8 cellular contexts compared by ENCODE assay signal in genomic region chr16:57479422-57480126, GRCh38. TPM values are rescaled to one million over a fixed set of nuclear protein-coding genes. Genes with fewer than 3 reads are reported as not detected.
DNase-seq lines count a peak whose midpoint lies in the region; ATAC-seq lines count a peak whose summit lies in the region.

No MANE protein-coding gene starts in this region.

- peaks cover 6% of the 10 kb centered on the region for H3K36me3 Mint-ChIP-seq in stimulated activated effector memory CD8-positive, alpha-beta T cell treated with anti-CD3 and anti-CD28 coated beads, Interleukin-12 subunit alpha, Interleukin-12 subunit beta, amount 100 ng/mL, for 72 hours

- peaks cover 14 to 18% (median 14%) of the 10 kb centered on the region in 3 donors for H3K4me1 ChIP-seq in skeletal muscle tissue (ENCODE audit: control insufficient read depth in 3 of 3, insufficient read depth in 3 of 3, low read length in 3 of 3)

- H3K36me3 ChIP-seq in skeletal muscle tissue (ENCODE audit: control insufficient read depth in 3 of 3, insufficient read depth in 3 of 3, low read length in 3 of 3), result peaks cover 0 to 3% (median 0%) of the 10 kb centered on the region in 3 donors

- peak; percentile 63 for DNase-seq in NCI-H2227 (lab: John Stamatoyannopoulos, UW; ENCODE audit: unreplicated experiment)
- DNase-seq in NCI-H2227 treated with DMSO at 0.1 percent for 48 hours (lab: John Stamatoyannopoulos, UW), result no peak
- DNase-seq in anterior cingulate cortex (lab: John Stamatoyannopoulos, UW), result peak in 32 of 58 donors; percentile 16 to 83 (median 43)
- no peak for DNase-seq in stimulated activated effector memory CD8-positive, alpha-beta T cell treated with anti-CD3 and anti-CD28 coated beads, Interleukin-12 subunit alpha, Interleukin-12 subunit beta, amount 100 ng/mL, for 72 hours (ENCODE audit: low spot score in 2 of 2)
- no peak for DNase-seq in NCI-H1092 (lab: John Stamatoyannopoulos, UW)

- ATAC-seq in HG03354 (IDR thresholded peaks at IDR 0.05; ENCODE audit: poor library complexity, severe bottlenecking, unreplicated experiment), result no peak
- no peak for ATAC-seq in stimulated activated effector memory CD8-positive, alpha-beta T cell treated with anti-CD3 and anti-CD28 coated beads, Interleukin-12 subunit alpha, Interleukin-12 subunit beta, amount 100 ng/mL, for 72 hours

- no peaks in the 10 kb centered on the region for H3K9me3 Mint-ChIP-seq in stimulated activated effector memory CD8-positive, alpha-beta T cell treated with anti-CD3 and anti-CD28 coated beads, Interleukin-12 subunit alpha, Interleukin-12 subunit beta, amount 100 ng/mL, for 72 hours

- H3K4me1 Mint-ChIP-seq in stimulated activated effector memory CD8-positive, alpha-beta T cell treated with anti-CD3 and anti-CD28 coated beads, Interleukin-12 subunit alpha, Interleukin-12 subunit beta, amount 100 ng/mL, for 72 hours, result peaks cover 32% of the 10 kb centered on the region

- no peak overlapping the region for H3K4me3 Mint-ChIP-seq in stimulated activated effector memory CD8-positive, alpha-beta T cell treated with anti-CD3 and anti-CD28 coated beads, Interleukin-12 subunit alpha, Interleukin-12 subunit beta, amount 100 ng/mL, for 72 hours

- no peak overlapping the region for H3K27ac Mint-ChIP-seq in stimulated activated effector memory CD8-positive, alpha-beta T cell treated with anti-CD3 and anti-CD28 coated beads, Interleukin-12 subunit alpha, Interleukin-12 subunit beta, amount 100 ng/mL, for 72 hours

- H3K9me3 ChIP-seq in skeletal muscle tissue (ENCODE audit: control insufficient read depth in 3 of 3, low read length in 3 of 3), result no peaks in the 10 kb centered on the region

- peak overlapping the region; percentile 39 for H3K4me3 ChIP-seq in iPS-11a (ENCODE audit: low read depth, low read length)
- peak overlapping the region; percentile 52 to 66 (median 61) for H3K4me3 ChIP-seq in skeletal muscle tissue (ENCODE audit: low read length in 3 of 3)

- peaks cover 0 to 6% (median 6%) of the 10 kb centered on the region in 3 donors for H3K27me3 ChIP-seq in skeletal muscle tissue (ENCODE audit: control insufficient read depth in 3 of 3, insufficient read depth in 3 of 3, low read length in 3 of 3)

- peak overlapping the region in 2 of 3 donors; percentile 30 to 66 for H3K9ac ChIP-seq in skeletal muscle tissue (ENCODE audit: low read depth in 1 of 3, low read length in 3 of 3)

- H3K27ac ChIP-seq in skeletal muscle tissue (ENCODE audit: low read depth, low read length), result no peak overlapping the region

RNA-seq across cellular contexts. Expression of gene DOK4, which starts 6.7 kb away (rescaled TPM):
- total RNA-seq in skeletal muscle tissue, result 6.8 TPM

RNA-seq across cellular contexts. Expression of gene POLR2C, which starts 17.1 kb away (rescaled TPM):
- total RNA-seq in skeletal muscle tissue, result 62.6 TPM

RNA-seq across cellular contexts. Expression of gene COQ9, which starts 32.3 kb away (rescaled TPM):
- total RNA-seq in skeletal muscle tissue, result 32.9 TPM

RNA-seq across cellular contexts. Expression of gene CIAPIN1, which starts 32.4 kb away (rescaled TPM):
- total RNA-seq in skeletal muscle tissue, result 56.9 TPM

RNA-seq across cellular contexts. Expression of gene CCDC102A, which starts 56.8 kb away (rescaled TPM):
- 7.8 TPM for total RNA-seq in skeletal muscle tissue

Comparison
In these comparisons a context has a peak if more than half of its experiments do, and no peak if none do; other contexts are left out.
1. DNase-seq: peak in NCI-H2227 (single experiment) and anterior cingulate cortex (32 of 58); none in NCI-H2227 treated with DMSO at 0.1 percent for 48 hours (single experiment), stimulated activated effector memory CD8-positive, alpha-beta T cell treated with anti-CD3 and anti-CD28 coated beads, Interleukin-12 subunit alpha, Interleukin-12 subunit beta, amount 100 ng/mL, for 72 hours (0 of 2) and NCI-H1092 (single experiment).